ENCODE assay signal across 1 cellular context in the genomic region with DNA sequence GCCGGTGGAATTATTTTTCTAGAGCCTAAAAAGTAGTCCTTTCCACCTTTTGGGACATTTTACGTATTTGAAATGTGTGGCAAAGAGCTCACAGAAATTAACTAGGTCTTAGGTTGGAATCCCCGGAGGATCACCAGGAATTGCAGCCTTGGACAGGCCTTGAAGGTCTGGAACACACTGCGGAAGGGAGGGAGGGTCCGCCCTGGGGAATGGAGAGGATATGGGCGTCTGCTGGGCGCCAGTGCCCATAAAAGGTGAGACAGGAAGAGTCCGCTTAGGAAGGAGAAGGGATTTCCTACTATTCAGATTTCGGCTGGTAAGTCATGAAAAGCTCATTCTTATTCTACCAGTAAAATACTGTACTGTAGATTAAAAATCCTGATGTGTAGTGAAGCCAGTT.
TF ChIP-seq lines count a peak whose summit lies in the region.

No MANE protein-coding gene starts in this region.

TF ChIP-seq in WTC11, 78 proteins besides CTCF, POLR2A, EP300 and RAD21 (continued from another document):
- TF ChIP-seq, protein P1, sequence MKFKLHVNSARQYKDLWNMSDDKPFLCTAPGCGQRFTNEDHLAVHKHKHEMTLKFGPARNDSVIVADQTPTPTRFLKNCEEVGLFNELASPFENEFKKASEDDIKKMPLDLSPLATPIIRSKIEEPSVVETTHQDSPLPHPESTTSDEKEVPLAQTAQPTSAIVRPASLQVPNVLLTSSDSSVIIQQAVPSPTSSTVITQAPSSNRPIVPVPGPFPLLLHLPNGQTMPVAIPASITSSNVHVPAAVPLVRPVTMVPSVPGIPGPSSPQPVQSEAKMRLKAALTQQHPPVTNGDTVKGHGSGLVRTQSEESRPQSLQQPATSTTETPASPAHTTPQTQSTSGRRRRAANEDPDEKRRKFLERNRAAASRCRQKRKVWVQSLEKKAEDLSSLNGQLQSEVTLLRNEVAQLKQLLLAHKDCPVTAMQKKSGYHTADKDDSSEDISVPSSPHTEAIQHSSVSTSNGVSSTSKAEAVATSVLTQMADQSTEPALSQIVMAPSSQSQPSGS (CRISPR knock-in tag; IDR thresholded peaks at IDR 0.05; ENCODE audit: borderline replicate concordance, low read depth) = no peak
- TF ChIP-seq RORB (CRISPR knock-in tag; IDR thresholded peaks at IDR 0.05) (no peak), ZBTB43 (CRISPR knock-in tag; IDR thresholded peaks at IDR 0.05) (no peak), JAZF1 (CRISPR knock-in tag; IDR thresholded peaks at IDR 0.05) (no peak), HMGXB4 (CRISPR knock-in tag; IDR thresholded peaks at IDR 0.05) (no peak), ZNF281 (CRISPR knock-in tag; IDR thresholded peaks at IDR 0.05) (no peak), KAT7 (CRISPR knock-in tag; IDR thresholded peaks at IDR 0.05; ENCODE audit: borderline replicate concordance) (no peak), ZBTB21 (CRISPR knock-in tag; IDR thresholded peaks at IDR 0.05; ENCODE audit: borderline replicate concordance) (no peak), ZNF671 (CRISPR knock-in tag; IDR thresholded peaks at IDR 0.05) (no peak), PRRX2 (CRISPR knock-in tag; IDR thresholded peaks at IDR 0.05) (no peak), MXD4 (CRISPR knock-in tag; IDR thresholded peaks at IDR 0.05; ENCODE audit: borderline replicate concordance) (no peak), ZNF138 (CRISPR knock-in tag; conservative IDR thresholded peaks at IDR 0.05) (no peak)
- TF ChIP-seq, protein P2, sequence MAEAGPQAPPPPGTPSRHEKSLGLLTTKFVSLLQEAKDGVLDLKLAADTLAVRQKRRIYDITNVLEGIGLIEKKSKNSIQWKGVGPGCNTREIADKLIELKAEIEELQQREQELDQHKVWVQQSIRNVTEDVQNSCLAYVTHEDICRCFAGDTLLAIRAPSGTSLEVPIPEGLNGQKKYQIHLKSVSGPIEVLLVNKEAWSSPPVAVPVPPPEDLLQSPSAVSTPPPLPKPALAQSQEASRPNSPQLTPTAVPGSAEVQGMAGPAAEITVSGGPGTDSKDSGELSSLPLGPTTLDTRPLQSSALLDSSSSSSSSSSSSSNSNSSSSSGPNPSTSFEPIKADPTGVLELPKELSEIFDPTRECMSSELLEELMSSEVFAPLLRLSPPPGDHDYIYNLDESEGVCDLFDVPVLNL (CRISPR knock-in tag; IDR thresholded peaks at IDR 0.05; ENCODE audit: borderline replicate concordance, low read depth) = no peak
- TF ChIP-seq, protein P3, sequence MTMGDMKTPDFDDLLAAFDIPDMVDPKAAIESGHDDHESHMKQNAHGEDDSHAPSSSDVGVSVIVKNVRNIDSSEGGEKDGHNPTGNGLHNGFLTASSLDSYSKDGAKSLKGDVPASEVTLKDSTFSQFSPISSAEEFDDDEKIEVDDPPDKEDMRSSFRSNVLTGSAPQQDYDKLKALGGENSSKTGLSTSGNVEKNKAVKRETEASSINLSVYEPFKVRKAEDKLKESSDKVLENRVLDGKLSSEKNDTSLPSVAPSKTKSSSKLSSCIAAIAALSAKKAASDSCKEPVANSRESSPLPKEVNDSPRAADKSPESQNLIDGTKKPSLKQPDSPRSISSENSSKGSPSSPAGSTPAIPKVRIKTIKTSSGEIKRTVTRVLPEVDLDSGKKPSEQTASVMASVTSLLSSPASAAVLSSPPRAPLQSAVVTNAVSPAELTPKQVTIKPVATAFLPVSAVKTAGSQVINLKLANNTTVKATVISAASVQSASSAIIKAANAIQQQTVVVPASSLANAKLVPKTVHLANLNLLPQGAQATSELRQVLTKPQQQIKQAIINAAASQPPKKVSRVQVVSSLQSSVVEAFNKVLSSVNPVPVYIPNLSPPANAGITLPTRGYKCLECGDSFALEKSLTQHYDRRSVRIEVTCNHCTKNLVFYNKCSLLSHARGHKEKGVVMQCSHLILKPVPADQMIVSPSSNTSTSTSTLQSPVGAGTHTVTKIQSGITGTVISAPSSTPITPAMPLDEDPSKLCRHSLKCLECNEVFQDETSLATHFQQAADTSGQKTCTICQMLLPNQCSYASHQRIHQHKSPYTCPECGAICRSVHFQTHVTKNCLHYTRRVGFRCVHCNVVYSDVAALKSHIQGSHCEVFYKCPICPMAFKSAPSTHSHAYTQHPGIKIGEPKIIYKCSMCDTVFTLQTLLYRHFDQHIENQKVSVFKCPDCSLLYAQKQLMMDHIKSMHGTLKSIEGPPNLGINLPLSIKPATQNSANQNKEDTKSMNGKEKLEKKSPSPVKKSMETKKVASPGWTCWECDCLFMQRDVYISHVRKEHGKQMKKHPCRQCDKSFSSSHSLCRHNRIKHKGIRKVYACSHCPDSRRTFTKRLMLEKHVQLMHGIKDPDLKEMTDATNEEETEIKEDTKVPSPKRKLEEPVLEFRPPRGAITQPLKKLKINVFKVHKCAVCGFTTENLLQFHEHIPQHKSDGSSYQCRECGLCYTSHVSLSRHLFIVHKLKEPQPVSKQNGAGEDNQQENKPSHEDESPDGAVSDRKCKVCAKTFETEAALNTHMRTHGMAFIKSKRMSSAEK (CRISPR knock-in tag; IDR thresholded peaks at IDR 0.05; ENCODE audit: borderline replicate concordance) = no peak
